ENCODE assay signal across 10 cellular contexts in genomic region chr11:81874627-81875026, GRCh38.
A peak's percentile ranks its signal among the peaks of the same experiment; 100 is the strongest.
DNase-seq lines count a peak whose midpoint lies in the region; ATAC-seq, FAIRE-seq and TF ChIP-seq lines count a peak whose summit lies in the region.
"Had no signal": no experiment of that assay in that cellular context is flagged by ENCODE, and none has a peak within 500 bp of the region (broad histone marks: within the 10 kb centered on the region; RNA-seq: fewer than 3 reads in every experiment).

No MANE protein-coding gene starts in this region.

- peaks cover 38% of the 10 kb centered on the region for H3K4me1 Mint-ChIP-seq in activated T-helper 1 cell treated with anti-CD3 and anti-CD28 coated beads, Interleukin-12 subunit alpha, Interleukin-12 subunit beta, Interleukin-2, Interleukin-4 antibody, amounts not matched to agents 30 ng/mL and 10 ng/mL and 1 ng/mL, durations not matched to agents 14 hours and 24 hours and 36 hours (ENCODE audit: low read depth)
- peaks cover 21% of the 10 kb centered on the region for H3K4me1 Mint-ChIP-seq in stimulated activated memory B cell treated with anti-CD40 and anti-IgM and Interleukin-4, amounts not matched to agents 10 μg/mL and 1 μg/mL and 100 μg/mL, for 72 hours

- DNase-seq in GM12892 (ENCODE audit: insufficient read length): no peak
- peak; percentile 4 for DNase-seq in activated T-helper 1 cell treated with anti-CD3 and anti-CD28 coated beads, Interleukin-12 subunit alpha, Interleukin-12 subunit beta, Interleukin-2, Interleukin-4 antibody, amounts not matched to agents 30 ng/mL and 10 ng/mL and 1 ng/mL, durations not matched to agents 14 hours and 24 hours and 36 hours (ENCODE audit: low spot score)
- DNase-seq in amniotic stem cell (lab: John Stamatoyannopoulos, UW): no peak
- no peak for DNase-seq in NCI-H774 (lab: John Stamatoyannopoulos, UW)
- no peak for DNase-seq in SHP77 (lab: John Stamatoyannopoulos, UW)
- DNase-seq: occipital lobe had no signal

- peak; percentile 55 for ATAC-seq in GM21360 (IDR thresholded peaks at IDR 0.05; ENCODE audit: unreplicated experiment)
- peak; percentile 32 for ATAC-seq in HG03196 (IDR thresholded peaks at IDR 0.05; ENCODE audit: unreplicated experiment)
- ATAC-seq in stimulated activated memory B cell treated with anti-CD40 and anti-IgM and Interleukin-4, amounts not matched to agents 10 μg/mL and 1 μg/mL and 100 μg/mL, for 72 hours: no peak

- H3K27ac Mint-ChIP-seq in activated T-helper 1 cell treated with anti-CD3 and anti-CD28 coated beads, Interleukin-12 subunit alpha, Interleukin-12 subunit beta, Interleukin-2, Interleukin-4 antibody, amounts not matched to agents 30 ng/mL and 10 ng/mL and 1 ng/mL, durations not matched to agents 14 hours and 24 hours and 36 hours: no peak overlapping the region
- H3K27ac Mint-ChIP-seq in stimulated activated memory B cell treated with anti-CD40 and anti-IgM and Interleukin-4, amounts not matched to agents 10 μg/mL and 1 μg/mL and 100 μg/mL, for 72 hours: no peak overlapping the region

- FAIRE-seq in GM12892 (lab: Jason Lieb, UNC): peak; percentile 84
- FAIRE-seq: colon had no signal

- peaks cover 1% of the 10 kb centered on the region for H3K36me3 Mint-ChIP-seq in activated T-helper 1 cell treated with anti-CD3 and anti-CD28 coated beads, Interleukin-12 subunit alpha, Interleukin-12 subunit beta, Interleukin-2, Interleukin-4 antibody, amounts not matched to agents 30 ng/mL and 10 ng/mL and 1 ng/mL, durations not matched to agents 14 hours and 24 hours and 36 hours (ENCODE audit: low read depth)
- no peaks in the 10 kb centered on the region for H3K36me3 Mint-ChIP-seq in stimulated activated memory B cell treated with anti-CD40 and anti-IgM and Interleukin-4, amounts not matched to agents 10 μg/mL and 1 μg/mL and 100 μg/mL, for 72 hours

- H3K4me3 Mint-ChIP-seq in activated T-helper 1 cell treated with anti-CD3 and anti-CD28 coated beads, Interleukin-12 subunit alpha, Interleukin-12 subunit beta, Interleukin-2, Interleukin-4 antibody, amounts not matched to agents 30 ng/mL and 10 ng/mL and 1 ng/mL, durations not matched to agents 14 hours and 24 hours and 36 hours: peak overlapping the region; percentile 0
- no peak overlapping the region for H3K4me3 Mint-ChIP-seq in stimulated activated memory B cell treated with anti-CD40 and anti-IgM and Interleukin-4, amounts not matched to agents 10 μg/mL and 1 μg/mL and 100 μg/mL, for 72 hours

- H3K27me3 Mint-ChIP-seq in activated T-helper 1 cell treated with anti-CD3 and anti-CD28 coated beads, Interleukin-12 subunit alpha, Interleukin-12 subunit beta, Interleukin-2, Interleukin-4 antibody, amounts not matched to agents 30 ng/mL and 10 ng/mL and 1 ng/mL, durations not matched to agents 14 hours and 24 hours and 36 hours (ENCODE audit: insufficient read depth): peaks cover 7% of the 10 kb centered on the region
- no peaks in the 10 kb centered on the region for H3K27me3 Mint-ChIP-seq in stimulated activated memory B cell treated with anti-CD40 and anti-IgM and Interleukin-4, amounts not matched to agents 10 μg/mL and 1 μg/mL and 100 μg/mL, for 72 hours

- TF ChIP-seq POLR2A in GM12892 (IDR thresholded peaks at IDR 0.05; ENCODE audit: low read depth, low read length): no peak

- intact Hi-C loops in activated T-helper 1 cell treated with anti-CD3 and anti-CD28 coated beads, Interleukin-12 subunit alpha, Interleukin-12 subunit beta, Interleukin-2, Interleukin-4 antibody, amounts not matched to agents 30 ng/mL and 10 ng/mL and 1 ng/mL, durations not matched to agents 14 hours and 24 hours and 36 hours (cut with micrococcal nuclease): loop anchor here (10.0 kb wide), 1 partner anchor 1410 kb away; the partner anchor contains the start of gene CCDC90B

- H3K9me3 Mint-ChIP-seq in activated T-helper 1 cell treated with anti-CD3 and anti-CD28 coated beads, Interleukin-12 subunit alpha, Interleukin-12 subunit beta, Interleukin-2, Interleukin-4 antibody, amounts not matched to agents 30 ng/mL and 10 ng/mL and 1 ng/mL, durations not matched to agents 14 hours and 24 hours and 36 hours: no peaks in the 10 kb centered on the region
- no peaks in the 10 kb centered on the region for H3K9me3 Mint-ChIP-seq in stimulated activated memory B cell treated with anti-CD40 and anti-IgM and Interleukin-4, amounts not matched to agents 10 μg/mL and 1 μg/mL and 100 μg/mL, for 72 hours
